ENCODE assay signal across 8 cellular contexts in the genomic region with DNA sequence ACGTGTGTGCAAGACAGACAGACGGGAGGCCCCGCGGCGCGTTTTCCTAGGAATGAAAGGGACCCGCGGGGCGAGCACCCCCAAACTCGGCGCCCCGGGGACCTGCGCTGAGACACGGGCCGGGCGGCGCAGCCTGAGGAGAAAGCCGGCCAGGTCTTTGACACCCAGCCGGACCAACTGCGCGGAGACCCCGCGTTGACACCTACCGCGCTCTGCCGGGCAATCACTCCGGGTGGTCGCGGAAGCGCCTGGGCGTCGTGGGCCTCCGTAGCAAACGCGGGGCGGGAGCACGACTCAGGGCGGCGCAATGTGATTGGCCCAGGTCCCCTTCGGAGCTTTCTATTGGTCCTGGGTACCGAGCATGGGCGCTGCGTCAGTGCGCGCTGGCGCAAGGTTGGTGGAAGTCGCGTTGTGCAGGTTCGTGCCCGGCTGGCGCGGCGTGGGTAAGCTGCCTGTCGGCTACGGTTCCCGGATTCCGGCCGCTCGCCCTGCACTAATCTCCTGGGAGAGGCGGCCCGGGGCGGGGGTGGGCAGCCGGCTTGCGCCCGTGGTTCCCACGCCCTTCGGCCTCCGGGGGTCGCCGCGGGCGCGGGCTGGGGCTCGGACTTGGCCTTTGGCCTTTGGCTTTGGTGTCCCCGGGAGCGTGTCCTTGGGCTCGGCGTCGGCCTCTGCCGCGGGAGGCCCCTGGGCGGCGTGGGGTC. TPM values are rescaled to one million over a fixed set of nuclear protein-coding genes. Genes with fewer than 3 reads are reported as not detected.
DNase-seq lines count a peak whose midpoint lies in the region; ATAC-seq and TF ChIP-seq lines count a peak whose summit lies in the region.

A gene with protein sequence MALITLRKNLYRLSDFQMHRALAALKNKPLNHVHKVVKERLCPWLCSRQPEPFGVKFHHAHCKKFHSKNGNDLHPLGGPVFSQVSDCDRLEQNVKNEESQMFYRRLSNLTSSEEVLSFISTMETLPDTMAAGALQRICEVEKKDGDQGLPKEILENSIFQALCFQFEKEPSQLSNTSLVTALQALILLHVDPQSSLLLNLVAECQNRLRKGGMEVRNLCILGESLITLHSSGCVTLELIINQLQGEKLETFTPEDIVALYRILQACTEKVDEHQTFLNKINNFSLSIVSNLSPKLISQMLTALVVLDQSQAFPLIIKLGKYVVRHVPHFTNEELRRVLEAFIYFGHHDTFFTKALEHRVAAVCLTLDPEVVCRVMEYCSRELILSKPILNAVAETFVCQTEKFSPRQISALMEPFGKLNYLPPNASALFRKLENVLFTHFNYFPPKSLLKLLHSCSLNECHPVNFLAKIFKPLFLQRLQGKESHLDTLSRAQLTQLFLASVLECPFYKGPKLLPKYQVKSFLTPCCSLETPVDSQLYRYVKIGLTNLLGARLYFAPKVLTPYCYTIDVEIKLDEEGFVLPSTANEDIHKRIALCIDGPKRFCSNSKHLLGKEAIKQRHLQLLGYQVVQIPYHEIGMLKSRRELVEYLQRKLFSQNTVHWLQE (minus strand): TSS at position 259 of the 701 bp plus-strand sequence. CDS start 948 bp downstream, outside the sequence.
A gene (plus strand): TSS at position 376 of the 701 bp plus-strand sequence. CDS start 1,647 bp downstream, outside the sequence.

- dilution Hi-C loops in IMR-90 (cut with HindIII; ENCODE audit: low sequenced_read_pairs, unreplicated experiment) = no loop called here

- ATAC-seq in GM21528 (IDR thresholded peaks at IDR 0.05; ENCODE audit: low FRiP score, unreplicated experiment) (peak; percentile 96), IMR-90 (ENCODE audit: low read depth) (peak; percentile 100)

- peak within 1 kb of the TSS; percentile 55 for H3K14ac ChIP-seq in IMR-90 (replicated peaks; ENCODE audit: low read depth, low read length)

- H4K20me1 ChIP-seq in IMR-90 (ENCODE audit: insufficient read depth, low read length) = peaks cover 6% of the 10 kb centered on the region; the same call in 1 of the 2 replicates

- WGBS in IMR-90 (ENCODE audit: extremely low coverage in 2 of 2, insufficient read length in 1 of 2), 2 experiments = 0% methylated on average over 44 of the region's 83 CpGs; no CpG with 5 or more reads in 1 of the 2 experiments

- intact Hi-C loops in IMR-90 (cut with micrococcal nuclease) = no loop called here

- no peaks in the 10 kb centered on the region for H3K9me3 ChIP-seq in IMR-90 (ENCODE audit: control insufficient read depth, insufficient read depth, low read length)

- H4K91ac ChIP-seq in IMR-90 (ENCODE audit: insufficient read depth, low read depth, low read length) = no peak within 1 kb of the TSS; the same call in none of the 2 replicates

- H2BK15ac ChIP-seq in IMR-90 (ENCODE audit: low read depth, low read length) = no peak within 1 kb of the TSS

- no peak for TF ChIP-seq RAD21 in IMR-90 (IDR thresholded peaks at IDR 0.05; ENCODE audit: low read length)

- H2BK120ac ChIP-seq in IMR-90 (ENCODE audit: low read depth, low read length) = no peak within 1 kb of the TSS

- peak within 1 kb of the TSS; percentile 61 for H3K27ac ChIP-seq in IMR-90 (ENCODE audit: insufficient read depth, low read length)

- no peaks in the 10 kb centered on the region for H3K27me3 ChIP-seq in IMR-90 (ENCODE audit: control insufficient read depth, insufficient read depth, low read length)

- H3K36me3 ChIP-seq in IMR-90 (ENCODE audit: control insufficient read depth, insufficient read depth, low read length) = peaks cover 3% of the 10 kb centered on the region

- peak within 1 kb of the TSS; percentile 3 for H2BK5ac ChIP-seq in IMR-90 (ENCODE audit: low read depth, low read length, poor library complexity, severe bottlenecking)

- peak within 1 kb of the TSS; percentile 82 for H3K23ac ChIP-seq in IMR-90 (ENCODE audit: low read depth, low read length)

- H3K18ac ChIP-seq in IMR-90 (ENCODE audit: low read depth, low read length) = no peak within 1 kb of the TSS

- H3K79me1 ChIP-seq in IMR-90 (ENCODE audit: low read depth in 1 of 2, low read length in 2 of 2) = peaks cover 21 to 47% of the 10 kb centered on the region in 2 experiments

- H3K4me1 ChIP-seq in IMR-90 (ENCODE audit: control insufficient read depth, insufficient read depth, low read length) = 0 out of 2 replicates have a peak, but pooled peaks cover 2% of the 10 kb centered on the region

- peak within 1 kb of the TSS; percentile 66 for H3K4ac ChIP-seq in IMR-90 (ENCODE audit: low read depth, low read length)

- BruUV-seq in IMR-90 (replicated peaks; lab: Mats Ljungman, UMichigan) = no TSS peak

- TF ChIP-seq CTCF in IMR-90 (conservative IDR thresholded peaks at IDR 0.05; ENCODE audit: low read depth, low read length) (no peak), epithelial cell of esophagus (IDR thresholded peaks at IDR 0.05; ENCODE audit: insufficient read depth, low read depth, low read length, missing control alignments) (no peak)

- POLR2A ChIA-PET in IMR-90 (lab: Charles Lee; ENCODE audit: unreplicated experiment) = interaction anchor here (0.5 to 1.0 kb wide), 3 partner anchors 11 to 1135 kb away, joined by 3 to 4 read pairs (median 3); no protein-coding TSS in a partner anchor

- no peak within 1 kb of the TSS for H2AK5ac ChIP-seq in IMR-90 (ENCODE audit: low read depth, low read length)

- in situ Hi-C loops in IMR-90 (cut with MboI; ENCODE audit: low sequenced_read_pairs) = no loop called here

- peaks cover 2% of the 10 kb centered on the region; the same call in 1 of the 2 replicates for H3K9me1 ChIP-seq in IMR-90 (ENCODE audit: insufficient read depth, low read length)

- CTCF ChIA-PET in IMR-90 (lab: Yijun Ruan, JAX) = interaction anchor here (1.0 to 1.2 kb wide), 2 partner anchors 9 to 17 kb away, joined by 3 to 4 read pairs; no protein-coding TSS in a partner anchor

- peak; percentile 98 for DNase-seq in DMS 273 (lab: John Stamatoyannopoulos, UW; ENCODE audit: unreplicated experiment)
- DNase-seq in IMR-90 = peak; percentile 91
- DNase-seq in OCI-M1 (lab: John Stamatoyannopoulos, UW) = peak; percentile 93
- peak; percentile 85 for DNase-seq in activated T-cell treated with anti-CD3 and anti-CD28 coated beads for 24 hours (ENCODE audit: low read depth)
- peak; percentile 95 for DNase-seq in epithelial cell of esophagus (ENCODE audit: low read depth)
- peak; percentile 94 for DNase-seq in mucosa of gallbladder (ENCODE audit: low spot score)
- peak; percentile 77 to 80 for DNase-seq in stimulated activated CD8-positive, alpha-beta memory T cell treated with anti-CD3 and anti-CD28 coated beads, Interleukin-4, amount 100 ng/mL, for 4 hours (ENCODE audit: low read depth in 2 of 2, low spot score in 1 of 2)

- TF ChIP-seq POLR2A in IMR-90 (IDR thresholded peaks at IDR 0.05; ENCODE audit: low read depth, low read length) = peak; percentile 94

- peak within 1 kb of the TSS; percentile 68 for H2AK9ac ChIP-seq in IMR-90 (replicated peaks; ENCODE audit: low read depth, low read length, poor library complexity)

- peak within 1 kb of the TSS; percentile 16 for H4K5ac ChIP-seq in IMR-90 (ENCODE audit: low read depth, low read length)

- H3K4me3 ChIP-seq in IMR-90 (ENCODE audit: insufficient read depth, low read depth, low read length) = peak within 1 kb of the TSS; percentile 59
- H3K4me3 ChIP-seq in epithelial cell of esophagus (ENCODE audit: low read length) = peak within 1 kb of the TSS; percentile 62

- peak within 1 kb of the TSS; percentile 96 for H3K4me2 ChIP-seq in IMR-90 (ENCODE audit: low read depth, low read length)

- peak within 1 kb of the TSS; percentile 89 for H3K9ac ChIP-seq in IMR-90 (ENCODE audit: low read depth, low read length)

- H2AFZ ChIP-seq in IMR-90 (replicated peaks; ENCODE audit: low read length, poor library complexity) = peak within 1 kb of the TSS; percentile 98

- no peak within 1 kb of the TSS for H2BK20ac ChIP-seq in IMR-90 (ENCODE audit: low read depth, low read length)

- H3K56ac ChIP-seq in IMR-90 (ENCODE audit: extremely low read depth, insufficient read depth, low read length) = peak within 1 kb of the TSS; percentile 84; the same call in 1 of the 2 replicates

- H4K8ac ChIP-seq in IMR-90 (ENCODE audit: low read depth in 2 of 2, low read length in 2 of 2) = peak within 1 kb of the TSS; percentile 71 to 77

TF ChIP-seq in IMR-90, 13 proteins besides CTCF, POLR2A, EP300 and RAD21 (continues in another document):
- TF ChIP-seq RFX5 (IDR thresholded peaks at IDR 0.05; ENCODE audit: low read depth, low read length) = no peak
- peak; percentile 78 for TF ChIP-seq CEBPB (IDR thresholded peaks at IDR 0.05; ENCODE audit: low read depth, low read length)
- TF ChIP-seq, protein P1, sequence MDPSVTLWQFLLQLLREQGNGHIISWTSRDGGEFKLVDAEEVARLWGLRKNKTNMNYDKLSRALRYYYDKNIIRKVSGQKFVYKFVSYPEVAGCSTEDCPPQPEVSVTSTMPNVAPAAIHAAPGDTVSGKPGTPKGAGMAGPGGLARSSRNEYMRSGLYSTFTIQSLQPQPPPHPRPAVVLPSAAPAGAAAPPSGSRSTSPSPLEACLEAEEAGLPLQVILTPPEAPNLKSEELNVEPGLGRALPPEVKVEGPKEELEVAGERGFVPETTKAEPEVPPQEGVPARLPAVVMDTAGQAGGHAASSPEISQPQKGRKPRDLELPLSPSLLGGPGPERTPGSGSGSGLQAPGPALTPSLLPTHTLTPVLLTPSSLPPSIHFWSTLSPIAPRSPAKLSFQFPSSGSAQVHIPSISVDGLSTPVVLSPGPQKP (IDR thresholded peaks at IDR 0.05; ENCODE audit: borderline replicate concordance, low read depth, low read length) = no peak
- peak; percentile 33; the same call in 1 of the 2 replicates for TF ChIP-seq FOS (IDR thresholded peaks at IDR 0.05; ENCODE audit: low read depth, low read length)
- TF ChIP-seq, protein P2, sequence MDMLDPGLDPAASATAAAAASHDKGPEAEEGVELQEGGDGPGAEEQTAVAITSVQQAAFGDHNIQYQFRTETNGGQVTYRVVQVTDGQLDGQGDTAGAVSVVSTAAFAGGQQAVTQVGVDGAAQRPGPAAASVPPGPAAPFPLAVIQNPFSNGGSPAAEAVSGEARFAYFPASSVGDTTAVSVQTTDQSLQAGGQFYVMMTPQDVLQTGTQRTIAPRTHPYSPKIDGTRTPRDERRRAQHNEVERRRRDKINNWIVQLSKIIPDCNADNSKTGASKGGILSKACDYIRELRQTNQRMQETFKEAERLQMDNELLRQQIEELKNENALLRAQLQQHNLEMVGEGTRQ (IDR thresholded peaks at IDR 0.05; ENCODE audit: low read depth, low read length) = peak; percentile 16; the same call in 1 of the 2 replicates
- TF ChIP-seq MAZ (IDR thresholded peaks at IDR 0.05; ENCODE audit: borderline replicate concordance, low read depth, low read length) = no peak; the same call in 1 of the 2 replicates

RNA-seq across cellular contexts. Expression of the first gene that starts in this region (rescaled TPM):
- total RNA-seq in IMR-90 (2012; rRNA removed) (12.7 and 19.7 TPM in 2 replicates), mucosa of gallbladder (5.5 TPM)
- polyA plus RNA-seq in IMR-90 (2012; rRNA removed) = 6.2 and 8.4 TPM in 2 replicates
- 1.5 and 1.6 TPM in 2 replicates for polyA plus RNA-seq in IMR-90 (2012; cell fraction: cytosol; rRNA removed)
- polyA plus RNA-seq in IMR-90 (2012; cell fraction: nucleus; rRNA removed; ENCODE audit: low replicate concordance) = 1.6 and 16.9 TPM in 2 replicates

RNA-seq across cellular contexts. Expression of the second gene that starts in this region (rescaled TPM):
- total RNA-seq in IMR-90 (2012; rRNA removed) (30.6 and 33.2 TPM in 2 replicates), mucosa of gallbladder (42.9 TPM)
- polyA plus RNA-seq in IMR-90 (2012; rRNA removed) = 31.4 and 33.5 TPM in 2 replicates
- 6.8 and 11.1 TPM in 2 replicates for polyA plus RNA-seq in IMR-90 (2012; cell fraction: cytosol; rRNA removed)
- 10.7 and 61.9 TPM in 2 replicates for polyA plus RNA-seq in IMR-90 (2012; cell fraction: nucleus; rRNA removed; ENCODE audit: low replicate concordance)

Comparison
In these comparisons a context has a peak if more than half of its experiments do, and no peak if none do; other contexts are left out.
1. Peak in every context shown above with its lines: DNase-seq, ATAC-seq, H3K4me3 ChIP-seq and H3K27ac ChIP-seq.